Comparison of ENCODE assay signal across 35 cellular contexts in the genomic region with DNA sequence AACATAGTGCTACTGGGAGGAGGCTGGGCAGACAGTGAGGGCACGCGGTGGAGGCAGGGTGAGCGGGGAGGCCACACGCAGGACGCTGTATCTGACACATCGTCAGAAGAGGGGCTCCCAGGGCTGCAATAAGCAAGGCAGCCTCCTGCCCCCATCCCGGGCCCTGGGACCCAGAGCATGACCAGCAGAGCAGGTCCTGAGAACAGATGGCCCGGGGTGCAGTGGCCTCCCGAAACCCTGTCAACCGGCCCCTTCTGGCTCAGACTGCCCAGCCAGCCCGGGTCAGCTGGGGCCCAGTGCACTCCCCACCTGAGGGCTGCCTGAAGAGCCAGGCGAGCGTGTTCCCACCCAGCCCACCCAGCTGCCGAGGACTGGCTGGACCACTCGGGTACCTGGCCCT. TPM values are rescaled to one million over a fixed set of nuclear protein-coding genes. Genes with fewer than 3 reads are reported as not detected.
"Had no signal": no experiment of that assay in that cellular context is flagged by ENCODE, and none has a peak within 500 bp of the region (broad histone marks: within the 10 kb centered on the region; RNA-seq: fewer than 3 reads in every experiment).

No MANE protein-coding gene starts in this region.

- H3K9me3 Mint-ChIP-seq: activated CD8-positive, alpha-beta T cell treated with anti-CD3 and anti-CD28 coated beads for 36 hours; activated T-cell treated with anti-CD3 and anti-CD28 coated beads, Interleukin-2, amount 50 U/mL, for 24 hours; activated T-cell treated with anti-CD3 and anti-CD28 coated beads, Interleukin-2, amount 50 U/mL, for 72 hours; central memory CD8-positive, alpha-beta T cell; effector memory CD8-positive, alpha-beta T cell; T-helper 2 cell treated with Interferon-gamma antibody and Interleukin-4, amounts not matched to agents 5 μg/mL and 100 μg/mL, for 36 hours; WTC11 had no signal

- H3K4me3 ChIP-seq: esophagus muscularis mucosa, gastrocnemius medialis had no signal

- H3K36me3 ChIP-seq: brain microvascular endothelial cell, esophagus muscularis mucosa, gastrocnemius medialis had no signal

- H3K36me3 Mint-ChIP-seq: WTC11 had no signal

- H3K4me1 ChIP-seq: foreskin keratinocyte had no signal

- H3K27ac Mint-ChIP-seq: activated CD8-positive, alpha-beta T cell treated with anti-CD3 and anti-CD28 coated beads for 36 hours; activated naive CD8-positive, alpha-beta T cell; activated T-cell treated with anti-CD3 and anti-CD28 coated beads, Interleukin-2, amount 50 U/mL, for 24 hours; activated T-cell treated with anti-CD3 and anti-CD28 coated beads, Interleukin-2, amount 50 U/mL, for 72 hours; effector memory CD8-positive, alpha-beta T cell; T-helper 17 cell; T-helper 2 cell treated with Interferon-gamma antibody and Interleukin-4, amounts not matched to agents 5 μg/mL and 100 μg/mL, for 36 hours; WTC11 had no signal

- H3K9me3 ChIP-seq: esophagus muscularis mucosa, gastrocnemius medialis had no signal

- DNase-seq: activated CD4-positive, alpha-beta T cell treated with anti-CD3 and anti-CD28 coated beads for 1 hour; activated CD4-positive, alpha-beta T cell treated with anti-CD3 and anti-CD28 coated beads for 4 hours; activated CD4-positive, alpha-beta T cell treated with anti-CD3 and anti-CD28 coated beads, Interleukin-2, amount 50 U/mL, for 1 hour; activated CD4-positive, alpha-beta T cell treated with anti-CD3 and anti-CD28 coated beads, Interleukin-2, amount 50 U/mL, for 48 hours; activated CD8-positive, alpha-beta memory T cell treated with anti-CD3 and anti-CD28 coated beads for 24 hours; activated CD8-positive, alpha-beta memory T cell treated with anti-CD3 and anti-CD28 coated beads, Interleukin-2, amount 50 U/mL, for 4 hours; activated CD8-positive, alpha-beta T cell treated with anti-CD3 and anti-CD28 coated beads for 36 hours; activated gamma-delta T cell; activated naive CD4-positive, alpha-beta T cell; activated naive CD4-positive, alpha-beta T cell treated with anti-CD3 and anti-CD28 coated beads, Interleukin-2, amount 50 U/mL, for 16 hours; activated T-cell treated with anti-CD3 and anti-CD28 coated beads, Interleukin-2, amount 50 U/mL, for 24 hours; activated T-cell treated with anti-CD3 and anti-CD28 coated beads, Interleukin-2, amount 50 U/mL, for 72 hours; amniotic stem cell; anterior cingulate cortex; brain microvascular endothelial cell; cortex of kidney; dermis blood vessel endothelial cell; effector CD4-positive, alpha-beta T cell; effector memory CD8-positive, alpha-beta T cell; erythroblast; foreskin keratinocyte; gastrocnemius medialis; T-helper 1 cell; T-helper 17 cell; T1000 had no signal

- H3K4me3 Mint-ChIP-seq: activated CD8-positive, alpha-beta T cell treated with anti-CD3 and anti-CD28 coated beads for 36 hours; activated naive CD8-positive, alpha-beta T cell; activated T-cell treated with anti-CD3 and anti-CD28 coated beads, Interleukin-2, amount 50 U/mL, for 24 hours; activated T-cell treated with anti-CD3 and anti-CD28 coated beads, Interleukin-2, amount 50 U/mL, for 72 hours; central memory CD8-positive, alpha-beta T cell; effector memory CD8-positive, alpha-beta T cell; T-helper 17 cell; T-helper 2 cell treated with Interferon-gamma antibody and Interleukin-4, amounts not matched to agents 5 μg/mL and 100 μg/mL, for 36 hours; WTC11 had no signal

- H3K27ac ChIP-seq: brain microvascular endothelial cell, esophagus muscularis mucosa, foreskin keratinocyte, gastrocnemius medialis had no signal

RNA-seq across cellular contexts. Expression of a gene that starts 37.4 kb away (rescaled TPM):
- total RNA-seq: activated CD8-positive, alpha-beta T cell treated with anti-CD3 and anti-CD28 coated beads for 36 hours; activated T-cell treated with anti-CD3 and anti-CD28 coated beads, Interleukin-2, amount 50 U/mL, for 72 hours; astrocyte; bronchial epithelial cell; cardiac septum; cerebellum; dermis blood vessel endothelial cell; esophagus muscularis mucosa; foreskin keratinocyte; gastrocnemius medialis; T-helper 17 cell; WTC11 had no signal
- polyA plus RNA-seq: adipose tissue, foreskin keratinocyte had no signal
